8 cellular contexts compared by ENCODE assay signal in genomic region chrX:56248492-56248891, GRCh38. TPM values are rescaled to one million over a fixed set of nuclear protein-coding genes. Genes with fewer than 3 reads are reported as not detected.
DNase-seq lines count a peak whose midpoint lies in the region; ATAC-seq and FAIRE-seq lines count a peak whose summit lies in the region.

No MANE protein-coding gene starts in this region.

- no peaks in the 10 kb centered on the region for H3K9me3 Mint-ChIP-seq in activated naive CD4-positive, alpha-beta T cell treated with anti-CD3 and anti-CD28 coated beads, Interleukin-2, amount 50 U/mL, for 72 hours

- peak; percentile 65 for FAIRE-seq in GM19239 (lab: Jason Lieb, UNC)

- H3K36me3 Mint-ChIP-seq in activated naive CD4-positive, alpha-beta T cell treated with anti-CD3 and anti-CD28 coated beads, Interleukin-2, amount 50 U/mL, for 72 hours, result no peaks in the 10 kb centered on the region

- ATAC-seq in activated naive CD4-positive, alpha-beta T cell treated with anti-CD3 and anti-CD28 coated beads, Interleukin-2, amount 50 U/mL, for 72 hours, result peak; percentile 44 to 58
- peak; percentile 61 for ATAC-seq in left ventricle myocardium superior

- intact Hi-C loops in left ventricle myocardium superior (cut with micrococcal nuclease), result no loop called here

- peak; percentile 23 for DNase-seq in COLO668 (lab: John Stamatoyannopoulos, UW; ENCODE audit: unreplicated experiment)
- DNase-seq in GM19239 (ENCODE audit: insufficient read length, low spot score), result peak; percentile 28
- peak; percentile 32 for DNase-seq in HK-2 (ENCODE audit: unreplicated experiment)
- DNase-seq in SHP77 (lab: John Stamatoyannopoulos, UW), result peak; percentile 33 to 66
- DNase-seq in activated naive CD4-positive, alpha-beta T cell treated with anti-CD3 and anti-CD28 coated beads, Interleukin-2, amount 50 U/mL, for 72 hours (ENCODE audit: low spot score in 2 of 2), result peak in 1 of 2 donors; percentile 39
- peak; percentile 39 for DNase-seq in left ventricle myocardium superior
- peak; percentile 38 for DNase-seq in stimulated activated CD4-positive, alpha-beta T cell treated with anti-CD3 and anti-CD28 coated beads, Interleukin-12 subunit alpha, Interleukin-12 subunit beta, amount 100 ng/mL, for 4 hours
- DNase-seq in cortex of kidney (lab: John Stamatoyannopoulos, UW), result no peak

- H3K27ac Mint-ChIP-seq in activated naive CD4-positive, alpha-beta T cell treated with anti-CD3 and anti-CD28 coated beads, Interleukin-2, amount 50 U/mL, for 72 hours, result no peak overlapping the region

RNA-seq across cellular contexts. Expression of gene KLF8, which starts 16.3 kb away (rescaled TPM):
- 1 to 10 TPM; 1.3 to 7.9 TPM for total RNA-seq in activated naive CD4-positive, alpha-beta T cell treated with anti-CD3 and anti-CD28 coated beads, Interleukin-2, amount 50 U/mL, for 72 hours
- 3.4 TPM for total RNA-seq in left ventricle myocardium superior
